8 cellular contexts compared by ENCODE assay signal in the genomic region with DNA sequence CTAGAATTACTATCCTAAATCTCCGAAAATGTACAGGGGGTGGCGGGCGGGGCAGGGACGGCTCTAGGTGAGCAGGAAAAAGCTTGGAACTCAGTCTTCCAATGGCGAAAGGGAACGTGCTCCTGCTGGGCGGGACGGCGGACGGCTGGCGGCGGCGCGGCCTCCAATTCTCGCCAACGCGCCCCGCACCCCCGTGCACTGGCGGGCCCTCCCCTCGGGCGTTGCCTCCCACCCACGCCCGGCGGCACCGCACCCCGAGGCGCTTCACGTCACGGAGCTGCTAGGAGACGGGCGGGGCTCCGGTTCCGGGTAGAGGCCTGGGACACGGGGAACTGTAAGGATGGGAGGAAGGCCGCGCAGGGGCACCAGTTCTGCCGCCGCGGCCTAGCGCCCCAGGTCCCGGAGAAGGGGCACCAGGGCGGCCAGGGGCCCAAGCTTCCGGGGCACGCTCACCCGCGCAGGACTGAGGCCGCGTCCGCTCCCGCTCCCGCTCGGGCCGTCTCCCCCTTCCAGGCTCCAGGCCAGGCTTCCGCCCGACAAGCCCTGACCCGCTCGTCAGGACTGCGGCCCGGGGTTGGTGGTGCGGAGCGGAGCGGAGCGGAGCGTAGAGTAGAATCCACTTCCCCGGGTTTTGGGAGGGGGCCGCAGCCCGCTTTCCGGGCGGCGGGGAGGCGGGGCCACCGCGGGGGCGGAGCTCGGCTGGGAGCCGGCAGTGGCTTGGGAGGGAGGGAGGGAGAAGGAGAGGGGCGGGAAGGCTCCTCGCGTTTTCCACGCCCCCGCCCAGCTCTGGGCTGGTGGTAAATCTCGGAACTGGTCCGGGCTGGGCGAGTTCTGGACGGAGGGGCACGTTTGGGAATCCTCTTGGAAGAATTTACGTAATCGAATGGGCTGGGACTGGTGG.
DNase-seq lines count a peak whose midpoint lies in the region; FAIRE-seq and TF ChIP-seq lines count a peak whose summit lies in the region.

A gene (minus strand): TSS at position 594 of the 901 bp plus-strand sequence. CDS start 3,167 bp downstream, outside the sequence.

- peak within 1 kb of the TSS; percentile 82 for H3K9ac ChIP-seq in Loucy (ENCODE audit: low read depth, low read length, poor library complexity, severe bottlenecking)

- peak within 1 kb of the TSS; percentile 86 for H3K4me2 ChIP-seq in Loucy (ENCODE audit: low read depth, low read length, poor library complexity, severe bottlenecking)

- H3K4me3 Mint-ChIP-seq in nephron, result peak within 1 kb of the TSS; percentile 91 to 97 (median 95)
- H3K4me3 Mint-ChIP-seq in stimulated activated naive CD8-positive, alpha-beta T cell treated with anti-CD3 and anti-CD28 coated beads, Interleukin-15, Interleukin-2, amounts not matched to agents 100 ng/mL and 50 ng/mL, for 24 hours, result peak within 1 kb of the TSS; percentile 94

- H3K9me2 ChIP-seq in Loucy (replicated peaks; ENCODE audit: low read depth, low read length), result no peaks in the 10 kb centered on the region

- no peaks in the 10 kb centered on the region for H3F3A ChIP-seq in Loucy (ENCODE audit: low read depth)

- peak within 1 kb of the TSS; percentile 93 to 99 (median 96) for H3K27ac Mint-ChIP-seq in nephron
- H3K27ac Mint-ChIP-seq in stimulated activated naive CD8-positive, alpha-beta T cell treated with anti-CD3 and anti-CD28 coated beads, Interleukin-15, Interleukin-2, amounts not matched to agents 100 ng/mL and 50 ng/mL, for 24 hours, result peak within 1 kb of the TSS; percentile 97

- H3K4me3 ChIP-seq in Loucy (ENCODE audit: low read length, poor library complexity, severe bottlenecking) (peak within 1 kb of the TSS; percentile 79), fibroblast of pulmonary artery (replicated peaks; ENCODE audit: low read depth, low read length) (peak within 1 kb of the TSS; percentile 74)

- peak within 1 kb of the TSS; percentile 83 for H2AFZ ChIP-seq in Loucy (ENCODE audit: low read length)

- H3K36me3 ChIP-seq in Loucy (ENCODE audit: insufficient read depth, low read length), result no peaks in the 10 kb centered on the region

- H3K27me3 ChIP-seq in Loucy (ENCODE audit: insufficient read depth, low read length, poor library complexity, severe bottlenecking), result no peaks in the 10 kb centered on the region

- peaks cover 22% of the 10 kb centered on the region for H3K36me3 Mint-ChIP-seq in nephron (ENCODE audit: low read depth)
- peaks cover 20% of the 10 kb centered on the region for H3K36me3 Mint-ChIP-seq in stimulated activated naive CD8-positive, alpha-beta T cell treated with anti-CD3 and anti-CD28 coated beads, Interleukin-15, Interleukin-2, amounts not matched to agents 100 ng/mL and 50 ng/mL, for 24 hours (ENCODE audit: low read depth)

- H3K9me3 ChIP-seq in Loucy (ENCODE audit: insufficient read depth, low read depth, low read length), result no peaks in the 10 kb centered on the region

- peak; percentile 98 for DNase-seq in EL
- DNase-seq in H54 (ENCODE audit: insufficient read length, low spot score), result peak; percentile 90
- peak; percentile 90 for DNase-seq in activated T-helper 9 cell treated with anti-CD3 and anti-CD28 coated beads, Interleukin-2, amount 50 U/mL, for 16 hours (ENCODE audit: low read depth)
- peak; percentile 99 for DNase-seq in fibroblast of pulmonary artery (ENCODE audit: low read depth)

- TF ChIP-seq POLR2A in H54 (IDR thresholded peaks at IDR 0.05; ENCODE audit: low read depth, low read length) (peak; percentile 73), Raji (IDR thresholded peaks at IDR 0.05; ENCODE audit: insufficient read depth, low read depth, low read length) (peak; percentile 76)

- no peaks in the 10 kb centered on the region for H3K27me3 Mint-ChIP-seq in nephron (ENCODE audit: low read depth)
- H3K27me3 Mint-ChIP-seq in stimulated activated naive CD8-positive, alpha-beta T cell treated with anti-CD3 and anti-CD28 coated beads, Interleukin-15, Interleukin-2, amounts not matched to agents 100 ng/mL and 50 ng/mL, for 24 hours, result no peaks in the 10 kb centered on the region

- peaks cover 50% of the 10 kb centered on the region for H3K4me1 Mint-ChIP-seq in nephron
- H3K4me1 Mint-ChIP-seq in stimulated activated naive CD8-positive, alpha-beta T cell treated with anti-CD3 and anti-CD28 coated beads, Interleukin-15, Interleukin-2, amounts not matched to agents 100 ng/mL and 50 ng/mL, for 24 hours (ENCODE audit: low read depth), result peaks cover 50% of the 10 kb centered on the region

- no peak for TF ChIP-seq CTCF in Loucy (conservative IDR thresholded peaks at IDR 0.05; ENCODE audit: low read length)
- TF ChIP-seq CTCF in fibroblast of pulmonary artery (IDR thresholded peaks at IDR 0.05; ENCODE audit: low read length, missing control alignments), result no peak
- no peak for TF ChIP-seq CTCF in nephron (IDR thresholded peaks at IDR 0.05; ENCODE audit: unreplicated experiment in 3 of 3)

- peak; percentile 75 for FAIRE-seq in H54 (lab: Jason Lieb, UNC)

- peaks cover 39% of the 10 kb centered on the region for H3K4me1 ChIP-seq in Loucy (ENCODE audit: insufficient read depth, low read length, poor library complexity, severe bottlenecking)

- peaks cover 32% of the 10 kb centered on the region for H3K79me2 ChIP-seq in Loucy (ENCODE audit: insufficient read depth, low read length)

- H3K9me3 Mint-ChIP-seq in nephron, result no peaks in the 10 kb centered on the region
- no peaks in the 10 kb centered on the region for H3K9me3 Mint-ChIP-seq in stimulated activated naive CD8-positive, alpha-beta T cell treated with anti-CD3 and anti-CD28 coated beads, Interleukin-15, Interleukin-2, amounts not matched to agents 100 ng/mL and 50 ng/mL, for 24 hours

- no peaks in the 10 kb centered on the region for H4K20me1 ChIP-seq in Loucy (ENCODE audit: insufficient read depth, low read length, poor library complexity, severe bottlenecking)

Comparison
In these comparisons a context has a peak if more than half of its experiments do, and no peak if none do; other contexts are left out.
1. Peak in every context shown above with its lines: DNase-seq and H3K4me3 ChIP-seq.